Comparison of ENCODE assay signal across 9 cellular contexts in genomic region chr6:77463881-77464867, GRCh38. TPM values are rescaled to one million over a fixed set of nuclear protein-coding genes. Genes with fewer than 3 reads are reported as not detected.
DNase-seq lines count a peak whose midpoint lies in the region; ATAC-seq, FAIRE-seq and TF ChIP-seq lines count a peak whose summit lies in the region.
"Had no signal": no experiment of that assay in that cellular context is flagged by ENCODE, and none has a peak within 500 bp of the region (broad histone marks: within the 10 kb centered on the region; RNA-seq: fewer than 3 reads in every experiment).

No MANE protein-coding gene starts in this region.

- no peaks in the 10 kb centered on the region for H3K36me3 ChIP-seq in ES-I3 (ENCODE audit: insufficient read depth, low read length)
- no peaks in the 10 kb centered on the region for H3K36me3 ChIP-seq in iPS DF 6.9 (ENCODE audit: control insufficient read depth, insufficient read depth, low read length)

- H3K9me3 ChIP-seq in ES-I3 (ENCODE audit: control insufficient read depth, insufficient read depth, low read length) (no peaks in the 10 kb centered on the region), iPS DF 6.9 (ENCODE audit: control insufficient read depth, insufficient read depth, low read length) (no peaks in the 10 kb centered on the region)

- no peaks in the 10 kb centered on the region for H3K9me3 Mint-ChIP-seq in activated T-helper 17 cell treated with anti-CD3 and anti-CD28 coated beads, Interleukin-2, amount 50 U/mL, for 72 hours

- H3K27me3 Mint-ChIP-seq in activated T-helper 17 cell treated with anti-CD3 and anti-CD28 coated beads, Interleukin-2, amount 50 U/mL, for 72 hours = peaks cover 56% of the 10 kb centered on the region

- peaks cover 9% of the 10 kb centered on the region for H3K4me1 Mint-ChIP-seq in activated T-helper 17 cell treated with anti-CD3 and anti-CD28 coated beads, Interleukin-2, amount 50 U/mL, for 72 hours

- no CpG with 5 or more reads among the region's 61 CpGs for WGBS in iPS DF 6.9 (ENCODE audit: insufficient coverage, insufficient read length)

- peak overlapping the region; percentile 86; the same call in 1 of the 2 replicates for H3K4me3 ChIP-seq in iPS DF 6.9 (ENCODE audit: low read length)

- peak overlapping the region; percentile 84 for H3K9ac ChIP-seq in ES-I3 (ENCODE audit: low read depth, low read length)

- no peak for FAIRE-seq in D721Med (lab: Jason Lieb, UNC)

- intact Hi-C loops in sciatic nerve (cut with DNase I) = no loop called here

- no peak for TF ChIP-seq CTCF in D721Med (IDR thresholded peaks at IDR 0.05; ENCODE audit: insufficient read depth, missing control alignments)

- H3K36me3 Mint-ChIP-seq in activated T-helper 17 cell treated with anti-CD3 and anti-CD28 coated beads, Interleukin-2, amount 50 U/mL, for 72 hours (ENCODE audit: low read depth) = peaks cover 4% of the 10 kb centered on the region
- H3K36me3 Mint-ChIP-seq: activated naive CD8-positive, alpha-beta T cell had no signal

- peaks cover 22% of the 10 kb centered on the region; the same call in 1 of the 2 replicates for H3K27me3 ChIP-seq in iPS DF 6.9 (ENCODE audit: control insufficient read depth, insufficient read depth, low read length)

- H3K27ac ChIP-seq in iPS DF 6.9 (ENCODE audit: low read length) = no peak overlapping the region

- DNase-seq in iPS DF 6.9 (ENCODE audit: low read depth, low spot score) (no peak), sciatic nerve (ENCODE audit: low spot score) (no peak), D721Med (ENCODE audit: insufficient read length, low spot score) (no peak), NCI-H345 (lab: John Stamatoyannopoulos, UW) (no peak)
- no peak for DNase-seq in stimulated activated naive CD4-positive, alpha-beta T cell treated with Interleukin-2 at 50 U/mL for 16 hours (lab: John Stamatoyannopoulos, UW)

- H3K4me3 Mint-ChIP-seq in activated T-helper 17 cell treated with anti-CD3 and anti-CD28 coated beads, Interleukin-2, amount 50 U/mL, for 72 hours = peak overlapping the region; percentile 7
- H3K4me3 Mint-ChIP-seq: activated naive CD8-positive, alpha-beta T cell had no signal

- no peak overlapping the region for H3K27ac Mint-ChIP-seq in activated T-helper 17 cell treated with anti-CD3 and anti-CD28 coated beads, Interleukin-2, amount 50 U/mL, for 72 hours
- H3K27ac Mint-ChIP-seq: activated naive CD8-positive, alpha-beta T cell had no signal

- H3K4me1 ChIP-seq in ES-I3 (ENCODE audit: insufficient read depth, low read length) = no peaks in the 10 kb centered on the region
- peaks cover 2% of the 10 kb centered on the region; the same call in 1 of the 2 replicates for H3K4me1 ChIP-seq in iPS DF 6.9 (ENCODE audit: control insufficient read depth, insufficient read depth, low read length)

- ATAC-seq in activated T-helper 17 cell treated with anti-CD3 and anti-CD28 coated beads, Interleukin-2, amount 50 U/mL, for 72 hours (replicated peaks) = no peak
- peak; percentile 16 for ATAC-seq in sciatic nerve
- ATAC-seq in GM21723 (IDR thresholded peaks at IDR 0.05; ENCODE audit: unreplicated experiment) = no peak

RNA-seq across cellular contexts. Expression of gene HTR1B, which starts 0.9 kb away (rescaled TPM):
- not detected for total RNA-seq in activated T-helper 17 cell treated with anti-CD3 and anti-CD28 coated beads, Interleukin-2, amount 50 U/mL, for 72 hours
- total RNA-seq in sciatic nerve = 0.62 TPM
